ENCODE assay signal across 27 cellular contexts in genomic region chr4:6517171-6517570, GRCh38. TPM values are rescaled to one million over a fixed set of nuclear protein-coding genes. Genes with fewer than 3 reads are reported as not detected.
"Had no signal": no experiment of that assay in that cellular context is flagged by ENCODE, and none has a peak within 500 bp of the region (broad histone marks: within the 10 kb centered on the region; RNA-seq: fewer than 3 reads in every experiment).

No MANE protein-coding gene starts in this region.

- H3K9me3 ChIP-seq: psoas muscle, right lobe of liver, suprapubic skin had no signal

- H3K4me2 ChIP-seq: neural progenitor cell had no signal

- H3K27me3 ChIP-seq: foreskin keratinocyte, neural progenitor cell, right lobe of liver had no signal

- DNase-seq: dermis blood vessel endothelial cell; effector memory CD4-positive, alpha-beta T cell; foreskin keratinocyte; glutamatergic neuron; immature natural killer cell; islet precursor cell; kidney glomerular epithelial cell; left colon; mesenchymal stem cell; midbrain; naive thymus-derived CD4-positive, alpha-beta T cell; psoas muscle; right lobe of liver; small intestine; stimulated activated CD4-positive, alpha-beta T cell treated with anti-CD3 and anti-CD28 coated beads, Interleukin-15, amount 100 ng/mL, for 24 hours; stimulated activated CD4-positive, alpha-beta T cell treated with anti-CD3 and anti-CD28 coated beads, Interleukin-4, amount 100 ng/mL, for 1 hour; stimulated activated CD8-positive, alpha-beta memory T cell treated with anti-CD3 and anti-CD28 coated beads, Interleukin-4, amount 100 ng/mL, for 48 hours; stimulated activated naive CD4-positive, alpha-beta T cell; stimulated activated naive CD8-positive, alpha-beta T cell treated with anti-CD3 and anti-CD28 coated beads, Interleukin-15, amount 100 ng/mL, for 72 hours; tibial artery had no signal

- H3K4me1 ChIP-seq: esophagus muscularis mucosa, foreskin keratinocyte, neural progenitor cell, psoas muscle, right lobe of liver, suprapubic skin had no signal

- ATAC-seq: foreskin keratinocyte; left colon; naive thymus-derived CD4-positive, alpha-beta T cell; psoas muscle; right lobe of liver; stimulated activated naive CD8-positive, alpha-beta T cell treated with anti-CD3 and anti-CD28 coated beads, Interleukin-15, amount 100 ng/mL, for 72 hours had no signal

- H3K27ac ChIP-seq: coronary artery, esophagus muscularis mucosa, foreskin keratinocyte, neural progenitor cell, psoas muscle, right lobe of liver, suprapubic skin, tibial artery had no signal

- H3K9ac ChIP-seq: neural progenitor cell had no signal

- H3K4me3 ChIP-seq: coronary artery, esophagus muscularis mucosa, neural progenitor cell, psoas muscle, right lobe of liver, suprapubic skin, tibial artery had no signal

- H3K36me3 ChIP-seq: esophagus muscularis mucosa, neural progenitor cell, right lobe of liver, suprapubic skin, tibial artery had no signal

- FAIRE-seq: endothelial cell of umbilical vein, small intestine had no signal

RNA-seq across cellular contexts. Expression of gene PPP2R2C, which starts 44.8 kb away (rescaled TPM):
- total RNA-seq: epithelial cell of proximal tubule; naive thymus-derived CD4-positive, alpha-beta T cell; osteocyte had no signal
- polyA plus RNA-seq: immature natural killer cell; naive thymus-derived CD4-positive, alpha-beta T cell had no signal
